ENCODE assay signal across 15 cellular contexts in the genomic region with DNA sequence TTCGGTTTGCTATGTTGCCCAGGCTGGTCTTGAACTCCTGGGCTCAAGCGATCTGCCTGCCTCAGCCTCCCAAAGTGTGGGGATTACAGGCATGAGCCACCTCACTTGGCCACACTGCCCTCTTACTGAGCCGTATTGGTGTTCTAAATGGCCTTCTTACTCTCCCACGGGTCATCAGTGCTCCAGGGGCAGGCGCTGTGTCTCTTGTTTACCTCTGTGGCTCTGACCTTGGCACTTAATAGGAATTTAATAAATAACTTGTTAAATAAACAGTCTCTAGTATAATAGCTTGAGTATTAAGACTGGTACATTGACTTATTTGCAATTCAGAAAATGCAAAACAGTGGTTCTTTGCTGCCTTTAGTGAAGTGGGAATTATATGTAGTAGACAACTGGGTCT. TPM values are rescaled to one million over a fixed set of nuclear protein-coding genes. Genes with fewer than 3 reads are reported as not detected.
DNase-seq lines count a peak whose midpoint lies in the region; ATAC-seq and TF ChIP-seq lines count a peak whose summit lies in the region.
"Had no signal": no experiment of that assay in that cellular context is flagged by ENCODE, and none has a peak within 500 bp of the region (broad histone marks: within the 10 kb centered on the region; RNA-seq: fewer than 3 reads in every experiment).

No MANE protein-coding gene starts in this region.

- peak overlapping the region; percentile 56 for H3K27ac Mint-ChIP-seq in activated naive CD4-positive, alpha-beta T cell treated with anti-CD3 and anti-CD28 coated beads for 36 hours
- peak overlapping the region; percentile 75 for H3K27ac Mint-ChIP-seq in activated T-helper 2 cell treated with anti-CD3 and anti-CD28 coated beads, Interferon-gamma antibody, Interleukin-2, Interleukin-4, amounts not matched to agents 10 μg/mL and 5 μg/mL and 100 μg/mL, durations not matched to agents 14 hours and 24 hours and 36 hours

- no peaks in the 10 kb centered on the region for H3K27me3 ChIP-seq in right lobe of liver
- H3K27me3 ChIP-seq in thoracic aorta (replicated peaks; ENCODE audit: insufficient read depth) = no peaks in the 10 kb centered on the region
- H3K27me3 ChIP-seq: heart right ventricle, MG63, SJCRH30 had no signal

- H3K9me3 ChIP-seq in right lobe of liver (no peaks in the 10 kb centered on the region), thoracic aorta (no peaks in the 10 kb centered on the region)
- H3K9me3 ChIP-seq: heart right ventricle, MG63, SJCRH30 had no signal

- H3K4me1 Mint-ChIP-seq in activated naive CD4-positive, alpha-beta T cell treated with anti-CD3 and anti-CD28 coated beads for 36 hours (ENCODE audit: low read depth) = peaks cover 77% of the 10 kb centered on the region
- peaks cover 48% of the 10 kb centered on the region for H3K4me1 Mint-ChIP-seq in activated T-helper 2 cell treated with anti-CD3 and anti-CD28 coated beads, Interferon-gamma antibody, Interleukin-2, Interleukin-4, amounts not matched to agents 10 μg/mL and 5 μg/mL and 100 μg/mL, durations not matched to agents 14 hours and 24 hours and 36 hours (ENCODE audit: low read depth)

- no peaks in the 10 kb centered on the region for H3K9me3 Mint-ChIP-seq in activated naive CD4-positive, alpha-beta T cell treated with anti-CD3 and anti-CD28 coated beads for 36 hours
- no peaks in the 10 kb centered on the region for H3K9me3 Mint-ChIP-seq in activated T-helper 2 cell treated with anti-CD3 and anti-CD28 coated beads, Interferon-gamma antibody, Interleukin-2, Interleukin-4, amounts not matched to agents 10 μg/mL and 5 μg/mL and 100 μg/mL, durations not matched to agents 14 hours and 24 hours and 36 hours

- H3K27me3 Mint-ChIP-seq in activated naive CD4-positive, alpha-beta T cell treated with anti-CD3 and anti-CD28 coated beads for 36 hours (ENCODE audit: low read depth) = no peaks in the 10 kb centered on the region
- no peaks in the 10 kb centered on the region for H3K27me3 Mint-ChIP-seq in activated T-helper 2 cell treated with anti-CD3 and anti-CD28 coated beads, Interferon-gamma antibody, Interleukin-2, Interleukin-4, amounts not matched to agents 10 μg/mL and 5 μg/mL and 100 μg/mL, durations not matched to agents 14 hours and 24 hours and 36 hours (ENCODE audit: low read depth)

- H3K4me1 ChIP-seq in right lobe of liver = peaks cover 0 to 84% (median 39%) of the 10 kb centered on the region in 4 donors
- peaks cover 37 to 97% of the 10 kb centered on the region in 2 donors for H3K4me1 ChIP-seq in thoracic aorta (ENCODE audit: control insufficient read depth in 1 of 2, low read depth in 2 of 2)

- H3K4me3 ChIP-seq in right lobe of liver = no peak overlapping the region
- no peak overlapping the region for H3K4me3 ChIP-seq in thoracic aorta
- H3K4me3 ChIP-seq: heart right ventricle, MG63, SJCRH30 had no signal

- intact Hi-C loops in activated naive CD4-positive, alpha-beta T cell treated with anti-CD3 and anti-CD28 coated beads for 36 hours (cut with micrococcal nuclease) = loop anchor here (1.0 to 10.0 kb wide), 2 partner anchors 13 to 413 kb away; a partner anchor contains a TSS
- intact Hi-C loops in activated T-helper 2 cell treated with anti-CD3 and anti-CD28 coated beads, Interferon-gamma antibody, Interleukin-2, Interleukin-4, amounts not matched to agents 10 μg/mL and 5 μg/mL and 100 μg/mL, durations not matched to agents 14 hours and 24 hours and 36 hours (cut with micrococcal nuclease) = loop anchor here (1.0 kb wide), 1 partner anchor 13 kb away; no protein-coding TSS in a partner anchor
- intact Hi-C loops in right lobe of liver (cut with DNase I) = no loop called here

- no peak for TF ChIP-seq POLR2A in right lobe of liver (IDR thresholded peaks at IDR 0.05)

- no peak overlapping the region for H3K4me3 Mint-ChIP-seq in activated naive CD4-positive, alpha-beta T cell treated with anti-CD3 and anti-CD28 coated beads for 36 hours
- H3K4me3 Mint-ChIP-seq in activated T-helper 2 cell treated with anti-CD3 and anti-CD28 coated beads, Interferon-gamma antibody, Interleukin-2, Interleukin-4, amounts not matched to agents 10 μg/mL and 5 μg/mL and 100 μg/mL, durations not matched to agents 14 hours and 24 hours and 36 hours (ENCODE audit: low read depth) = no peak overlapping the region

- no peaks in the 10 kb centered on the region for H3K36me3 ChIP-seq in right lobe of liver
- no peaks in the 10 kb centered on the region for H3K36me3 ChIP-seq in thoracic aorta
- H3K36me3 ChIP-seq: heart right ventricle, MG63, SJCRH30 had no signal

- no peaks in the 10 kb centered on the region for H3K36me3 Mint-ChIP-seq in activated naive CD4-positive, alpha-beta T cell treated with anti-CD3 and anti-CD28 coated beads for 36 hours (ENCODE audit: low read depth)
- H3K36me3 Mint-ChIP-seq in activated T-helper 2 cell treated with anti-CD3 and anti-CD28 coated beads, Interferon-gamma antibody, Interleukin-2, Interleukin-4, amounts not matched to agents 10 μg/mL and 5 μg/mL and 100 μg/mL, durations not matched to agents 14 hours and 24 hours and 36 hours (ENCODE audit: low read depth) = no peaks in the 10 kb centered on the region

- no peak for DNase-seq in activated naive CD4-positive, alpha-beta T cell treated with anti-CD3 and anti-CD28 coated beads for 36 hours
- DNase-seq in activated naive CD4-positive, alpha-beta T cell treated with Interleukin-2 at 50 U/mL for 16 hours = no peak
- DNase-seq in activated T-helper 2 cell treated with anti-CD3 and anti-CD28 coated beads, Interferon-gamma antibody, Interleukin-2, Interleukin-4, amounts not matched to agents 10 μg/mL and 5 μg/mL and 100 μg/mL, durations not matched to agents 14 hours and 24 hours and 36 hours (ENCODE audit: low spot score) = no peak
- DNase-seq in right lobe of liver = peak in 1 of 3 donors; percentile 67
- DNase-seq in thoracic aorta (ENCODE audit: low spot score) = no peak
- no peak for DNase-seq in NCI-H1417 treated with DMSO at 0.1 percent for 48 hours (lab: John Stamatoyannopoulos, UW)
- no peak for DNase-seq in COLO668 (lab: John Stamatoyannopoulos, UW; ENCODE audit: unreplicated experiment)
- DNase-seq: erythroblast; GF-D8; heart right ventricle; MG63; SJCRH30; stimulated activated naive CD4-positive, alpha-beta T cell had no signal

- CTCF ChIA-PET in activated naive CD4-positive, alpha-beta T cell treated with anti-CD3 and anti-CD28 coated beads for 36 hours (lab: Charles Lee) = interaction anchor here (0.7 to 1.6 kb wide), 2 partner anchors 144 to 1223 kb away, joined by 3 to 5 read pairs; no protein-coding TSS in a partner anchor

- no peak for TF ChIP-seq CTCF in right lobe of liver (IDR thresholded peaks at IDR 0.05)
- TF ChIP-seq CTCF in thoracic aorta (IDR thresholded peaks at IDR 0.05) = no peak

- 10% methylated on average over 4 of the region's 5 CpGs for WGBS in right lobe of liver (ENCODE audit: insufficient coverage, low coverage, low lambda C conversion rate, missing lambda C conversion rate)

- ATAC-seq in right lobe of liver = peak; percentile 57 to 76 (median 70)
- no peak for ATAC-seq in thoracic aorta (ENCODE audit: insufficient number of reproducible peaks, low FRiP score, low read depth)
- ATAC-seq in GM21381 (IDR thresholded peaks at IDR 0.05; ENCODE audit: unreplicated experiment) = no peak
- ATAC-seq: sciatic nerve had no signal

- H3K27ac ChIP-seq in right lobe of liver (peak overlapping the region in 2 of 3 donors; percentile 61 to 69), thoracic aorta (peak overlapping the region; percentile 53 to 82)
- H3K27ac ChIP-seq: SJCRH30 had no signal

RNA-seq across cellular contexts. Expression of a gene that starts 13.7 kb away (rescaled TPM):
- 10 to 100 TPM; 47.7 to 48.0 TPM for total RNA-seq in activated naive CD4-positive, alpha-beta T cell treated with anti-CD3 and anti-CD28 coated beads for 36 hours
- total RNA-seq in activated T-helper 2 cell treated with anti-CD3 and anti-CD28 coated beads, Interferon-gamma antibody, Interleukin-2, Interleukin-4, amounts not matched to agents 10 μg/mL and 5 μg/mL and 100 μg/mL, durations not matched to agents 14 hours and 24 hours and 36 hours = 34.8 and 35.6 TPM in 2 replicates
- 100 to 1,000 TPM in 2 of 6 experiments, 10 to 100 TPM in 4; 48.4 to 109 (median 97.8) TPM for total RNA-seq in right lobe of liver
- total RNA-seq in thoracic aorta = 100 to 1,000 TPM in 1 of 2 donors, 10 to 100 TPM in 1; 96.9 to 139 TPM

Comparison
In these comparisons a context has a peak if more than half of its experiments do, and no peak if none do; other contexts are left out.
1. ATAC-seq: peak in right lobe of liver (4 of 4); none in thoracic aorta (single experiment) and GM21381 (single experiment).
2. intact Hi-C loops: an anchor here in activated naive CD4-positive, alpha-beta T cell treated with anti-CD3 and anti-CD28 coated beads for 36 hours (1.0 to 10.0 kb wide) and activated T-helper 2 cell treated with anti-CD3 and anti-CD28 coated beads, Interferon-gamma antibody, Interleukin-2, Interleukin-4, amounts not matched to agents 10 μg/mL and 5 μg/mL and 100 μg/mL, durations not matched to agents 14 hours and 24 hours and 36 hours (1.0 kb wide); none called in right lobe of liver.